9 cellular contexts compared by ENCODE assay signal in the genomic region with DNA sequence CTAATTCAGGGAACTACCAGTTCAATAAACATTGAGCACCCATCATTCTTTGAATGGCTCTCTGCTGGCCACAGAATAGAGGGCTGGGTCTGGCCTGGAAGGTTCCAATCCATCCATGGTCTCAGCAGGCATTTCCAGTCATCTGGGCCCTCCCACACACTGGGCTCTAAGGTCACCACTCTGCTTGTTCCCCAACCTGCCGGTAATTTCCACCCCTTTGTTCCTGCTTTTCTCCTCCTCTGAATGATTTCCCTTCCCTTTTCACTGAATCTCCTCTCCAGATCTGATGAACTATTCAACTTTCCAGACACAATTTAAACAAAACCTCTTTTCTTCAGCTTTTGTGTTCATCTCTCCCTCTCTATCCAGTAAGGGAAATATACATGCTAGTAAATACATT. TPM values are rescaled to one million over a fixed set of nuclear protein-coding genes. Genes with fewer than 3 reads are reported as not detected.
DNase-seq lines count a peak whose midpoint lies in the region; ATAC-seq lines count a peak whose summit lies in the region.
"Had no signal": no experiment of that assay in that cellular context is flagged by ENCODE, and none has a peak within 500 bp of the region (broad histone marks: within the 10 kb centered on the region; RNA-seq: fewer than 3 reads in every experiment).

No MANE protein-coding gene starts in this region.

- no peak overlapping the region for H3K9ac ChIP-seq in HUES48 (ENCODE audit: low read depth, low read length)

- no peaks in the 10 kb centered on the region for H3K9me3 ChIP-seq in HUES48 (ENCODE audit: control insufficient read depth, insufficient read depth, low read length)

- peaks cover 76% of the 10 kb centered on the region for H3K4me1 Mint-ChIP-seq in activated naive CD8-positive, alpha-beta T cell (ENCODE audit: low read depth)
- H3K4me1 Mint-ChIP-seq in natural killer cell treated with Interleukin-12 subunit alpha and Interleukin-12 subunit beta and Interleukin-15 and Interleukin-18, amount 100 ng/mL, for 72 hours (ENCODE audit: low read depth in 2 of 2): peaks cover 52 to 64% of the 10 kb centered on the region in 2 donors

- peak overlapping the region; percentile 27; the same call in 1 of the 2 replicates for H3K4me3 ChIP-seq in HUES48 (ENCODE audit: low read depth, low read length)

- H3K27me3 Mint-ChIP-seq in activated naive CD8-positive, alpha-beta T cell: no peaks in the 10 kb centered on the region
- H3K27me3 Mint-ChIP-seq in natural killer cell treated with Interleukin-12 subunit alpha and Interleukin-12 subunit beta and Interleukin-15 and Interleukin-18, amount 100 ng/mL, for 72 hours: no peaks in the 10 kb centered on the region

- no peak overlapping the region for H3K27ac Mint-ChIP-seq in activated naive CD8-positive, alpha-beta T cell
- H3K27ac Mint-ChIP-seq in natural killer cell treated with Interleukin-12 subunit alpha and Interleukin-12 subunit beta and Interleukin-15 and Interleukin-18, amount 100 ng/mL, for 72 hours: no peak overlapping the region

- ATAC-seq in natural killer cell treated with Interleukin-12 subunit alpha and Interleukin-12 subunit beta and Interleukin-15 and Interleukin-18, amount 100 ng/mL, for 72 hours: no peak
- ATAC-seq in GM18870 (IDR thresholded peaks at IDR 0.05; ENCODE audit: unreplicated experiment): no peak

- peaks cover 8% of the 10 kb centered on the region for H3K27me3 ChIP-seq in HUES48 (ENCODE audit: control insufficient read depth, insufficient read depth, low read length)

- H3K36me3 Mint-ChIP-seq in activated naive CD8-positive, alpha-beta T cell: peaks cover 13% of the 10 kb centered on the region
- H3K36me3 Mint-ChIP-seq in natural killer cell treated with Interleukin-12 subunit alpha and Interleukin-12 subunit beta and Interleukin-15 and Interleukin-18, amount 100 ng/mL, for 72 hours: peaks cover 6% of the 10 kb centered on the region

- peak overlapping the region; percentile 100 for H3K4me3 Mint-ChIP-seq in activated naive CD8-positive, alpha-beta T cell
- H3K4me3 Mint-ChIP-seq in natural killer cell treated with Interleukin-12 subunit alpha and Interleukin-12 subunit beta and Interleukin-15 and Interleukin-18, amount 100 ng/mL, for 72 hours: peak overlapping the region; percentile 52

- no peak overlapping the region for H3K27ac ChIP-seq in HUES48 (ENCODE audit: low read depth, low read length)

- H3K36me3 ChIP-seq in HUES48 (ENCODE audit: control insufficient read depth, insufficient read depth, low read length): no peaks in the 10 kb centered on the region

- peak; percentile 19 for DNase-seq in COR-L47 (lab: John Stamatoyannopoulos, UW)
- no peak for DNase-seq in natural killer cell treated with Interleukin-12 subunit alpha and Interleukin-12 subunit beta and Interleukin-15 and Interleukin-18, amount 100 ng/mL, for 72 hours (ENCODE audit: low spot score)
- DNase-seq in NCI-H446 treated with DMSO at 0.1 percent for 48 hours (lab: John Stamatoyannopoulos, UW): no peak
- DNase-seq in NCI-H510A treated with DMSO at 0.1 percent for 48 hours (lab: John Stamatoyannopoulos, UW): no peak
- no peak for DNase-seq in stimulated activated naive CD4-positive, alpha-beta T cell treated with Interleukin-2 at 50 U/mL for 16 hours (lab: John Stamatoyannopoulos, UW)
- DNase-seq: SIG-M5 had no signal

- no peaks in the 10 kb centered on the region for H3K9me3 Mint-ChIP-seq in activated naive CD8-positive, alpha-beta T cell (ENCODE audit: low read depth)
- no peaks in the 10 kb centered on the region for H3K9me3 Mint-ChIP-seq in natural killer cell treated with Interleukin-12 subunit alpha and Interleukin-12 subunit beta and Interleukin-15 and Interleukin-18, amount 100 ng/mL, for 72 hours

- H3K4me1 ChIP-seq in HUES48 (ENCODE audit: control insufficient read depth, insufficient read depth, low read length): peaks cover 29% of the 10 kb centered on the region

RNA-seq across cellular contexts. Expression of a gene that starts 2.6 kb away (rescaled TPM):
- 10 to 100 TPM; 50.5 to 69.3 TPM for total RNA-seq in natural killer cell treated with Interleukin-12 subunit alpha and Interleukin-12 subunit beta and Interleukin-15 and Interleukin-18, amount 100 ng/mL, for 72 hours

RNA-seq across cellular contexts. Expression of a gene that starts 3.0 kb away (rescaled TPM):
- total RNA-seq in natural killer cell treated with Interleukin-12 subunit alpha and Interleukin-12 subunit beta and Interleukin-15 and Interleukin-18, amount 100 ng/mL, for 72 hours: 10 to 100 TPM; 11.3 to 13.4 TPM
